Comparison of ENCODE assay signal across 12 cellular contexts in the genomic region with DNA sequence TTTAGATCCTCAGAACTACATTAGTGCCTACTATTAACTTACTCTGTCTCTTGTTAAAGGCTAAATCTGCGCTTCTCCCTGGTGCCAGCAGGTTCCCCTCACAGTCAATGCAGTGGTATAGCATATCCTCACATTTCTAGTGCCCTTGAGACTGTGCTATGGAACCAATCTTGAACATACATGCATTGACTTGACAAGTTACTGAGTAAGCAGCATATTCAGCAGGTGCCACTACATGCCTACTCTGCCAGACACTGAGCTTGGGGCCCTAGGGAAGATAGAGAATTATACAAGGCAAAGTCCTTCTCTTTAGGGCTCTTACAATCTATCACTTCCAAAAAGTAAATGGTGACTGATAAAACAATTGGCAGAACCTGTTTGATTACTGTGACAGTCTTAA. TPM values are rescaled to one million over a fixed set of nuclear protein-coding genes. Genes with fewer than 3 reads are reported as not detected.
DNase-seq lines count a peak whose midpoint lies in the region; ATAC-seq, FAIRE-seq and TF ChIP-seq lines count a peak whose summit lies in the region.
"Had no signal": no experiment of that assay in that cellular context is flagged by ENCODE, and none has a peak within 500 bp of the region (broad histone marks: within the 10 kb centered on the region; RNA-seq: fewer than 3 reads in every experiment).

No MANE protein-coding gene starts in this region.

- H3K27me3 ChIP-seq in endothelial cell of umbilical vein (ENCODE audit: control insufficient read depth in 2 of 2, insufficient read depth in 2 of 2, low read length in 2 of 2), result peaks cover 0 to 1% of the 10 kb centered on the region in 2 experiments

- no peaks in the 10 kb centered on the region for H3K36me3 ChIP-seq in endothelial cell of umbilical vein (ENCODE audit: control insufficient read depth in 2 of 2, extremely low read depth in 1 of 2, insufficient read depth in 2 of 2, low read length in 2 of 2)

- no peak for ATAC-seq in stimulated activated naive CD8-positive, alpha-beta T cell treated with anti-CD3 and anti-CD28 coated beads, Interleukin-15, amount 100 ng/mL, for 72 hours
- ATAC-seq: HCT116 had no signal

- no peak overlapping the region for H3K4me3 ChIP-seq in endothelial cell of umbilical vein (replicated peaks in 1 of 3; ENCODE audit: insufficient read depth in 1 of 3, low read depth in 1 of 3, low read length in 3 of 3)

- no peaks in the 10 kb centered on the region for H3K27me3 Mint-ChIP-seq in activated CD4-positive, alpha-beta T cell treated with anti-CD3 and anti-CD28 coated beads, Interleukin-2, amount 10 ng/mL, durations not matched to agents 7 days and 5 days
- no peaks in the 10 kb centered on the region for H3K27me3 Mint-ChIP-seq in stimulated activated naive CD8-positive, alpha-beta T cell treated with anti-CD3 and anti-CD28 coated beads, Interleukin-15, amount 100 ng/mL, for 72 hours

- no peak for TF ChIP-seq POLR2A in endothelial cell of umbilical vein (IDR thresholded peaks at IDR 0.05; ENCODE audit: low read depth, low read length)

- H3K9me3 Mint-ChIP-seq in activated CD4-positive, alpha-beta T cell treated with anti-CD3 and anti-CD28 coated beads, Interleukin-2, amount 10 ng/mL, durations not matched to agents 7 days and 5 days, result no peaks in the 10 kb centered on the region
- no peaks in the 10 kb centered on the region for H3K9me3 Mint-ChIP-seq in stimulated activated naive CD8-positive, alpha-beta T cell treated with anti-CD3 and anti-CD28 coated beads, Interleukin-15, amount 100 ng/mL, for 72 hours

- BruUV-seq in endothelial cell of umbilical vein (replicated peaks; lab: Mats Ljungman, UMichigan), result no TSS peak

- no peak for FAIRE-seq in endothelial cell of umbilical vein (lab: Jason Lieb, UNC)

- POLR2A ChIA-PET in activated CD4-positive, alpha-beta T cell treated with anti-CD3 and anti-CD28 coated beads, Interleukin-2, amount 10 ng/mL, durations not matched to agents 7 days and 5 days (lab: Charles Lee), result no interaction called here
- POLR2A ChIA-PET in endothelial cell of umbilical vein (lab: Charles Lee), result no interaction called here

- no peak for DNase-seq in activated CD4-positive, alpha-beta T cell treated with anti-CD3 and anti-CD28 coated beads, Interleukin-2, amount 10 ng/mL, durations not matched to agents 7 days and 5 days
- no peak for DNase-seq in activated CD4-positive, alpha-beta T cell treated with anti-CD3 and anti-CD28 coated beads, Interleukin-2, amount 50 U/mL, for 4 hours
- DNase-seq in RKO (ENCODE audit: low spot score) (peak; percentile 72), endothelial cell of umbilical vein (ENCODE audit: low read depth, low spot score) (no peak), foreskin melanocyte (no peak)
- DNase-seq in stimulated activated naive CD8-positive, alpha-beta T cell treated with anti-CD3 and anti-CD28 coated beads, Interleukin-15, amount 100 ng/mL, for 72 hours, result no peak
- DNase-seq in effector CD4-positive, alpha-beta T cell, result no peak
- no peak for DNase-seq in activated CD4-positive, alpha-beta T cell treated with anti-CD3 and anti-CD28 coated beads, Interleukin-2, amount 50 U/mL, for 48 hours
- DNase-seq: activated naive CD4-positive, alpha-beta T cell treated with anti-CD3 and anti-CD28 coated beads, Interleukin-2, amount 50 U/mL, for 16 hours; NCI-H226 had no signal

- H3K4me1 Mint-ChIP-seq in activated CD4-positive, alpha-beta T cell treated with anti-CD3 and anti-CD28 coated beads, Interleukin-2, amount 10 ng/mL, durations not matched to agents 7 days and 5 days, result peaks cover 45% of the 10 kb centered on the region
- H3K4me1 Mint-ChIP-seq in stimulated activated naive CD8-positive, alpha-beta T cell treated with anti-CD3 and anti-CD28 coated beads, Interleukin-15, amount 100 ng/mL, for 72 hours, result peaks cover 37% of the 10 kb centered on the region

- H3K27ac Mint-ChIP-seq in activated CD4-positive, alpha-beta T cell treated with anti-CD3 and anti-CD28 coated beads, Interleukin-2, amount 10 ng/mL, durations not matched to agents 7 days and 5 days, result no peak overlapping the region
- H3K27ac Mint-ChIP-seq in stimulated activated naive CD8-positive, alpha-beta T cell treated with anti-CD3 and anti-CD28 coated beads, Interleukin-15, amount 100 ng/mL, for 72 hours, result no peak overlapping the region

- H3K36me3 Mint-ChIP-seq in activated CD4-positive, alpha-beta T cell treated with anti-CD3 and anti-CD28 coated beads, Interleukin-2, amount 10 ng/mL, durations not matched to agents 7 days and 5 days (ENCODE audit: low read depth), result peaks cover 17% of the 10 kb centered on the region

- dilution Hi-C loops in endothelial cell of umbilical vein (cut with MboI; ENCODE audit: extremely low pct_ligation_motif_present, low sequenced_read_pairs), result no loop called here

- no peaks in the 10 kb centered on the region for H3K9me1 ChIP-seq in endothelial cell of umbilical vein (replicated peaks; ENCODE audit: control insufficient read depth, extremely low read depth, insufficient read depth, low read length)

- H3K9ac ChIP-seq in endothelial cell of umbilical vein (replicated peaks; ENCODE audit: extremely low read depth, insufficient read depth, low read length), result no peak overlapping the region

- no peaks in the 10 kb centered on the region for H3K9me3 ChIP-seq in endothelial cell of umbilical vein (replicated peaks; ENCODE audit: control insufficient read depth, insufficient read depth, low read length)

- peak overlapping the region; percentile 75 for H3K4me3 Mint-ChIP-seq in activated CD4-positive, alpha-beta T cell treated with anti-CD3 and anti-CD28 coated beads, Interleukin-2, amount 10 ng/mL, durations not matched to agents 7 days and 5 days
- peak overlapping the region; percentile 43 to 82 for H3K4me3 Mint-ChIP-seq in stimulated activated naive CD8-positive, alpha-beta T cell treated with anti-CD3 and anti-CD28 coated beads, Interleukin-15, amount 100 ng/mL, for 72 hours

- H4K20me1 ChIP-seq in endothelial cell of umbilical vein (replicated peaks; ENCODE audit: control insufficient read depth, extremely low read depth, insufficient read depth, low read length), result no peaks in the 10 kb centered on the region

- peaks cover 12% of the 10 kb centered on the region for H3K4me1 ChIP-seq in endothelial cell of umbilical vein (ENCODE audit: control insufficient read depth, extremely low read depth, insufficient read depth, low read length)

- intact Hi-C loops in endothelial cell of umbilical vein (cut with micrococcal nuclease), result loop anchor here (10.0 kb wide), 2 partner anchors 218 to 348 kb away; a partner anchor contains a TSS

- H3K79me2 ChIP-seq in endothelial cell of umbilical vein (ENCODE audit: control insufficient read depth, insufficient read depth, low read length), result peaks cover 9% of the 10 kb centered on the region

- H3K4me2 ChIP-seq in endothelial cell of umbilical vein (ENCODE audit: insufficient read depth, low read length), result peak overlapping the region; percentile 45

- CTCF ChIA-PET in activated CD4-positive, alpha-beta T cell treated with anti-CD3 and anti-CD28 coated beads, Interleukin-2, amount 10 ng/mL, durations not matched to agents 7 days and 5 days (lab: Charles Lee), result no interaction called here
- CTCF ChIA-PET in endothelial cell of umbilical vein (lab: Charles Lee), result interaction anchor here (0.9 to 1.6 kb wide), 2 partner anchors 10 to 16 kb away, joined by 3 to 4 read pairs; no protein-coding TSS in a partner anchor

- no peak for TF ChIP-seq CTCF in endothelial cell of umbilical vein (IDR thresholded peaks at IDR 0.05; ENCODE audit: extremely low read depth in 1 of 2, insufficient read depth in 1 of 2, low read depth in 1 of 2, low read length in 2 of 2)

- no peak overlapping the region for H2AFZ ChIP-seq in endothelial cell of umbilical vein (ENCODE audit: low read depth, low read length)

- H3K27ac ChIP-seq in endothelial cell of umbilical vein (ENCODE audit: insufficient read depth, low read depth, low read length), result no peak overlapping the region

RNA-seq across cellular contexts. Expression of a gene that starts 3.2 kb away (rescaled TPM):
- total RNA-seq in activated CD4-positive, alpha-beta T cell treated with anti-CD3 and anti-CD28 coated beads, Interleukin-2, amount 10 ng/mL, durations not matched to agents 7 days and 5 days, result 1 to 10 TPM; 7.1 to 7.8 TPM
- total RNA-seq in endothelial cell of umbilical vein, result 4.4 and 5.3 TPM in 2 replicates
- polyA plus RNA-seq in endothelial cell of umbilical vein, result 2.4 and 2.5 TPM in 2 replicates
- 1.5 and 1.7 TPM in 2 replicates for polyA plus RNA-seq in endothelial cell of umbilical vein (2011; cell fraction: cytosol; rRNA removed)
- polyA plus RNA-seq in endothelial cell of umbilical vein (2011; cell fraction: nucleus; rRNA removed), result 2.0 and 2.5 TPM in 2 replicates
- polyA plus RNA-seq in endothelial cell of umbilical vein (2012), result 2.4 and 2.5 TPM in 2 replicates
- 3.2 and 3.4 TPM in 2 replicates for polyA minus RNA-seq in endothelial cell of umbilical vein
- 0.31 TPM for polyA minus RNA-seq in endothelial cell of umbilical vein (2011; cell fraction: cytosol; rRNA and poly(A)+ RNA removed)
- polyA minus RNA-seq in endothelial cell of umbilical vein (2011; cell fraction: nucleus; rRNA and poly(A)+ RNA removed), result 4.0 and 5.0 TPM in 2 replicates

RNA-seq across cellular contexts. Expression of a gene that starts 20.3 kb away (rescaled TPM):
- total RNA-seq in activated CD4-positive, alpha-beta T cell treated with anti-CD3 and anti-CD28 coated beads, Interleukin-2, amount 10 ng/mL, durations not matched to agents 7 days and 5 days, result under 1 TPM; 0.55 to 0.65 TPM
- total RNA-seq in endothelial cell of umbilical vein, result 0.25 and 0.64 TPM in 2 replicates
- polyA plus RNA-seq in endothelial cell of umbilical vein, result 0.55 and 0.76 TPM in 2 replicates
- 0.32 and 0.86 TPM in 2 replicates for polyA plus RNA-seq in endothelial cell of umbilical vein (2011; cell fraction: cytosol; rRNA removed)
- 2.9 and 3.1 TPM in 2 replicates for polyA plus RNA-seq in endothelial cell of umbilical vein (2011; cell fraction: nucleus; rRNA removed)
- polyA plus RNA-seq in endothelial cell of umbilical vein (2012), result 0.15 and 0.23 TPM in 2 replicates
- polyA minus RNA-seq in endothelial cell of umbilical vein, result 0.45 and 1.9 TPM in 2 replicates
- polyA minus RNA-seq in endothelial cell of umbilical vein (2011; cell fraction: cytosol; rRNA and poly(A)+ RNA removed), result not detected
- polyA minus RNA-seq in endothelial cell of umbilical vein (2011; cell fraction: nucleus; rRNA and poly(A)+ RNA removed), result 0.87 and 2.0 TPM in 2 replicates

RNA-seq across cellular contexts. Expression of a gene that starts 34.6 kb away (rescaled TPM):
- not detected for total RNA-seq in activated CD4-positive, alpha-beta T cell treated with anti-CD3 and anti-CD28 coated beads, Interleukin-2, amount 10 ng/mL, durations not matched to agents 7 days and 5 days
- total RNA-seq in endothelial cell of umbilical vein, result not detected in 2 replicates
- not detected in 2 replicates for polyA plus RNA-seq in endothelial cell of umbilical vein
- polyA plus RNA-seq in endothelial cell of umbilical vein (2011; cell fraction: cytosol; rRNA removed), result not detected in 2 replicates
- not detected in 2 replicates for polyA plus RNA-seq in endothelial cell of umbilical vein (2011; cell fraction: nucleus; rRNA removed)
- polyA plus RNA-seq in endothelial cell of umbilical vein (2012), result not detected in 2 replicates
- not detected in 2 replicates for polyA minus RNA-seq in endothelial cell of umbilical vein
- not detected for polyA minus RNA-seq in endothelial cell of umbilical vein (2011; cell fraction: cytosol; rRNA and poly(A)+ RNA removed)
- polyA minus RNA-seq in endothelial cell of umbilical vein (2011; cell fraction: nucleus; rRNA and poly(A)+ RNA removed), result not detected in 2 replicates
- total RNA-seq: lower leg skin had no signal

RNA-seq across cellular contexts. Expression of a gene that starts 53.1 kb away (rescaled TPM):
- 10 to 100 TPM; 30.3 to 36.8 TPM for total RNA-seq in activated CD4-positive, alpha-beta T cell treated with anti-CD3 and anti-CD28 coated beads, Interleukin-2, amount 10 ng/mL, durations not matched to agents 7 days and 5 days
- total RNA-seq in endothelial cell of umbilical vein, result 7.6 and 8.0 TPM in 2 replicates
- 6.0 and 7.4 TPM in 2 replicates for polyA plus RNA-seq in endothelial cell of umbilical vein
- 6.1 and 7.4 TPM in 2 replicates for polyA plus RNA-seq in endothelial cell of umbilical vein (2011; cell fraction: cytosol; rRNA removed)
- 14.6 and 19.4 TPM in 2 replicates for polyA plus RNA-seq in endothelial cell of umbilical vein (2011; cell fraction: nucleus; rRNA removed)
- polyA plus RNA-seq in endothelial cell of umbilical vein (2012), result 9.4 TPM in 2 replicates
- 5.8 and 6.4 TPM in 2 replicates for polyA minus RNA-seq in endothelial cell of umbilical vein
- polyA minus RNA-seq in endothelial cell of umbilical vein (2011; cell fraction: cytosol; rRNA and poly(A)+ RNA removed), result 4.0 TPM
- 7.9 and 11.7 TPM in 2 replicates for polyA minus RNA-seq in endothelial cell of umbilical vein (2011; cell fraction: nucleus; rRNA and poly(A)+ RNA removed)

RNA-seq across cellular contexts. Expression of a gene that starts 53.2 kb away (rescaled TPM):
- 10 to 100 TPM; 38.4 to 44.2 TPM for total RNA-seq in activated CD4-positive, alpha-beta T cell treated with anti-CD3 and anti-CD28 coated beads, Interleukin-2, amount 10 ng/mL, durations not matched to agents 7 days and 5 days
- total RNA-seq in endothelial cell of umbilical vein, result 22.0 and 25.3 TPM in 2 replicates
- 3.0 and 4.5 TPM in 2 replicates for polyA plus RNA-seq in endothelial cell of umbilical vein
- 5.0 and 5.2 TPM in 2 replicates for polyA plus RNA-seq in endothelial cell of umbilical vein (2011; cell fraction: cytosol; rRNA removed)
- polyA plus RNA-seq in endothelial cell of umbilical vein (2011; cell fraction: nucleus; rRNA removed), result 18.7 and 27.6 TPM in 2 replicates
- polyA plus RNA-seq in endothelial cell of umbilical vein (2012), result 13.4 and 20.3 TPM in 2 replicates
- polyA minus RNA-seq in endothelial cell of umbilical vein, result 8.9 and 10.1 TPM in 2 replicates
- 12.5 TPM for polyA minus RNA-seq in endothelial cell of umbilical vein (2011; cell fraction: cytosol; rRNA and poly(A)+ RNA removed)
- 21.0 and 32.8 TPM in 2 replicates for polyA minus RNA-seq in endothelial cell of umbilical vein (2011; cell fraction: nucleus; rRNA and poly(A)+ RNA removed)
